Comparison of ENCODE assay signal across 9 cellular contexts in the genomic region with DNA sequence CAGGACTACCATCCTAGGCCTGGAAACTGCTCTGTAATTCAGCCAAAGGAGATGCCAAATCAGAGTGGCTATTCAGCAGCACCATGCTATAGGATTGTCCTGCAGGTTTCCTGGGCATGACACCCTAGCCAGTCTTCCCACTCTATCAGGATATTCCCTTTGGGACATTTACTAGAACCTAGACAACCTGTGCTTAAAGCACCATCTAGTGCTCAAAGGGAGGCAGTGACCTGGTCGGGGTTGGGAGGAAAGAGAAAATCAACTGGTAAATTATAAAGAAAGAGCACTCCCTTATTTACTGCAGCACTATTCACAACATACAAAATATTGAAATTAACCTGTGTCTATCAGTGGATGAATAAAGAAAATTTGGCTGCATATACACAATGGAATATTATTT.
DNase-seq lines count a peak whose midpoint lies in the region; ATAC-seq and TF ChIP-seq lines count a peak whose summit lies in the region.
"Had no signal": no experiment of that assay in that cellular context is flagged by ENCODE, and none has a peak within 500 bp of the region (broad histone marks: within the 10 kb centered on the region; RNA-seq: fewer than 3 reads in every experiment).

No MANE protein-coding gene starts in this region.

- TF ChIP-seq CTCF in GM10248 (IDR thresholded peaks at IDR 0.05; ENCODE audit: control extremely low read depth, extremely low read depth, low read depth, missing control alignments) (peak; percentile 15), choroid plexus epithelial cell (conservative IDR thresholded peaks at IDR 0.05; ENCODE audit: low read depth, low read length) (peak; percentile 91), neural cell (IDR thresholded peaks at IDR 0.05; ENCODE audit: poor library complexity, severe bottlenecking) (peak; percentile 61)

- H3K9me2 ChIP-seq in neural cell (ENCODE audit: insufficient read depth, low read length): no peaks in the 10 kb centered on the region

- no peak overlapping the region for H2AFZ ChIP-seq in neural cell (ENCODE audit: low read depth, low read length)

- no peak overlapping the region for H3K4me3 ChIP-seq in choroid plexus epithelial cell (ENCODE audit: low read depth, low read length)
- H3K4me3 ChIP-seq in neural cell (ENCODE audit: low read length): no peak overlapping the region
- H3K4me3 ChIP-seq in MG63: no peak overlapping the region

- H3K27ac ChIP-seq in neural cell (ENCODE audit: low read length): no peak overlapping the region

- H3K9me3 ChIP-seq in neural cell (ENCODE audit: low read length) (no peaks in the 10 kb centered on the region), MG63 (no peaks in the 10 kb centered on the region)

- H3K27me3 ChIP-seq in neural cell (ENCODE audit: insufficient read depth, low read depth, low read length): no peaks in the 10 kb centered on the region
- no peaks in the 10 kb centered on the region for H3K27me3 ChIP-seq in MG63

- no peak overlapping the region for H3K4me2 ChIP-seq in neural cell (ENCODE audit: low read length)

- no peaks in the 10 kb centered on the region for H3K36me3 ChIP-seq in neural cell (ENCODE audit: insufficient read depth, low read length)
- H3K36me3 ChIP-seq in MG63: no peaks in the 10 kb centered on the region

- ATAC-seq in GM19328 (IDR thresholded peaks at IDR 0.05; ENCODE audit: unreplicated experiment): no peak

- H4K20me1 ChIP-seq in neural cell (ENCODE audit: insufficient read depth): no peaks in the 10 kb centered on the region

- CTCF ChIA-PET in GM10248 (lab: Yijun Ruan, JAX): interaction anchor here (1.5 kb wide), 2 partner anchors 13 to 62 kb away, joined by 3 to 4 read pairs; no protein-coding TSS in a partner anchor

- POLR2A ChIA-PET in GM10248 (lab: Yijun Ruan, JAX): no interaction called here

- H3K79me2 ChIP-seq in neural cell (replicated peaks; ENCODE audit: insufficient read depth, low read length): no peaks in the 10 kb centered on the region

- TF ChIP-seq RAD21 in neural cell (conservative IDR thresholded peaks at IDR 0.05): peak; percentile 72

- DNase-seq in GM10248 (ENCODE audit: extremely low spot score) (no peak), LoVo (ENCODE audit: low spot score) (peak; percentile 38), choroid plexus epithelial cell (ENCODE audit: low read depth) (peak; percentile 71), MG63 (no peak), SIG-M5 treated with dmso at 0.1 percent for 504 hours (lab: John Stamatoyannopoulos, UW; ENCODE audit: unreplicated experiment) (no peak), NCI-H510A (lab: John Stamatoyannopoulos, UW) (no peak)
- DNase-seq: activated naive CD8-positive, alpha-beta T cell treated with anti-CD3 and anti-CD28 coated beads for 36 hours had no signal

- TF ChIP-seq EP300 in neural cell (conservative IDR thresholded peaks at IDR 0.05; ENCODE audit: poor library complexity, severe bottlenecking): no peak

- H3K9ac ChIP-seq in neural cell (ENCODE audit: low read length): no peak overlapping the region

- H3F3A ChIP-seq in neural cell (ENCODE audit: insufficient read depth, low read length, poor library complexity, severe bottlenecking): no peaks in the 10 kb centered on the region

TF ChIP-seq in neural cell, 6 proteins besides CTCF, POLR2A, EP300 and RAD21:
- TF ChIP-seq SMC3 (conservative IDR thresholded peaks at IDR 0.05; ENCODE audit: poor library complexity) (peak; percentile 70), MXI1 (conservative IDR thresholded peaks at IDR 0.05; ENCODE audit: poor library complexity, severe bottlenecking) (no peak)

Comparison
In these comparisons a context has a peak if more than half of its experiments do, and no peak if none do; other contexts are left out.
1. DNase-seq: peak in LoVo (single experiment) and choroid plexus epithelial cell (single experiment); none in GM10248 (single experiment), MG63 (single experiment), SIG-M5 treated with dmso at 0.1 percent for 504 hours (single experiment) and NCI-H510A (single experiment).
2. CTCF ChIP-seq: peak in every context shown above with its lines; median percentile 91 in choroid plexus epithelial cell; 61 in neural cell; 15 in GM10248.